Comparison of ENCODE assay signal across 15 cellular contexts in the genomic region with DNA sequence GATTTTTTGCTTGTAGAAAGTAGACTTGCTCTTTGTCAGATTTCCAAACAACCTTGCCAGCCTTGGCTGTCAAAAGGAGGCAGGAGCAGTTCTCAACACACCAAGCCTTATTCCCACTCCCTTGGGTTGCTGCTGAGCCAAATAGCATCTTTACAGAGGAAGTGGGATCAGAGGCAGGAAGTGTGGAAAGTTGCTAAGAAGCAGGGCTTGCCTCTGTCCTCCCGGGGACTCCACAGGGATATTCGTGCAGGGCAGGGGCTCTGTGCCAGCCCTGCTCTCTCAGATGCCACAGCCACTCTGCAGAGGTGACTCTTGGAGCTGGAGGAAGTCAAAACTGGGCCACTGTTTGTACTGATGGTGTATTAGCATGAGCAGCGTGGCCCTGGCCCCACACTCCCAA. TPM values are rescaled to one million over a fixed set of nuclear protein-coding genes. Genes with fewer than 3 reads are reported as not detected.
DNase-seq lines count a peak whose midpoint lies in the region; ATAC-seq, FAIRE-seq and TF ChIP-seq lines count a peak whose summit lies in the region.
"Had no signal": no experiment of that assay in that cellular context is flagged by ENCODE, and none has a peak within 500 bp of the region (broad histone marks: within the 10 kb centered on the region; RNA-seq: fewer than 3 reads in every experiment).

No MANE protein-coding gene starts in this region.

- intact Hi-C loops in esophagus muscularis mucosa (cut with DNase I) (no loop called here), lower lobe of right lung (cut with DNase I) (no loop called here)

- ATAC-seq in lower lobe of right lung (peak; percentile 37 to 41), GM21737 (IDR thresholded peaks at IDR 0.05; ENCODE audit: unreplicated experiment) (no peak)
- no peak for ATAC-seq in naive thymus-derived CD8-positive, alpha-beta T cell

- FAIRE-seq in D721Med (lab: Jason Lieb, UNC), result no peak

- peak; percentile 14 for DNase-seq in AG08395 (ENCODE audit: low spot score)
- peak; percentile 18 for DNase-seq in MG63
- no peak for DNase-seq in esophagus muscularis mucosa (ENCODE audit: extremely low spot score)
- DNase-seq in lower lobe of right lung, result no peak
- no peak for DNase-seq in D721Med (ENCODE audit: insufficient read length, low spot score)
- DNase-seq in activated CD4-positive, alpha-beta T cell treated with anti-CD3 and anti-CD28 coated beads for 1 hour, result no peak
- no peak for DNase-seq in naive thymus-derived CD8-positive, alpha-beta T cell
- DNase-seq: activated CD4-positive, alpha-beta memory T cell treated with anti-CD3 and anti-CD28 coated beads, Interleukin-2, amount 10 ng/mL, durations not matched to agents 7 days and 5 days; activated gamma-delta T cell; HFFc6; NCI-H2107 had no signal

- H3K27me3 ChIP-seq in MG63 (no peaks in the 10 kb centered on the region), esophagus muscularis mucosa (no peaks in the 10 kb centered on the region), lower lobe of right lung (ENCODE audit: low read depth) (no peaks in the 10 kb centered on the region)
- H3K27me3 ChIP-seq: neutrophil had no signal

- peaks cover 0 to 7% (median 2%) of the 10 kb centered on the region in 4 donors for H3K4me1 Mint-ChIP-seq in naive thymus-derived CD8-positive, alpha-beta T cell

- no peak for TF ChIP-seq CTCF in esophagus muscularis mucosa (IDR thresholded peaks at IDR 0.05)
- no peak for TF ChIP-seq CTCF in lower lobe of right lung (IDR thresholded peaks at IDR 0.05)
- TF ChIP-seq CTCF in D721Med (IDR thresholded peaks at IDR 0.05; ENCODE audit: insufficient read depth, missing control alignments), result no peak

- TF ChIP-seq POLR2A in esophagus muscularis mucosa (IDR thresholded peaks at IDR 0.05; ENCODE audit: low read depth), result no peak

- H3K4me3 ChIP-seq in MG63 (no peak overlapping the region), esophagus muscularis mucosa (no peak overlapping the region), lower lobe of right lung (no peak overlapping the region)
- H3K4me3 ChIP-seq: lung had no signal

- H3K36me3 ChIP-seq in MG63 (no peaks in the 10 kb centered on the region), esophagus muscularis mucosa (no peaks in the 10 kb centered on the region), lower lobe of right lung (no peaks in the 10 kb centered on the region)
- H3K36me3 ChIP-seq: neutrophil had no signal

- no peak overlapping the region for H3K27ac Mint-ChIP-seq in naive thymus-derived CD8-positive, alpha-beta T cell
- H3K27ac Mint-ChIP-seq: activated CD4-positive, alpha-beta memory T cell treated with anti-CD3 and anti-CD28 coated beads, Interleukin-2, amount 10 ng/mL, durations not matched to agents 7 days and 5 days; HFFc6 had no signal

- H3K36me3 Mint-ChIP-seq in naive thymus-derived CD8-positive, alpha-beta T cell, result peaks cover 0 to 6% (median 2%) of the 10 kb centered on the region in 3 donors

- POLR2A ChIA-PET in naive thymus-derived CD8-positive, alpha-beta T cell (lab: Charles Lee), result no interaction called here

- H3K27me3 Mint-ChIP-seq in naive thymus-derived CD8-positive, alpha-beta T cell, result no peaks in the 10 kb centered on the region
- H3K27me3 Mint-ChIP-seq: activated CD4-positive, alpha-beta memory T cell treated with anti-CD3 and anti-CD28 coated beads, Interleukin-2, amount 10 ng/mL, durations not matched to agents 7 days and 5 days; brain had no signal

- H3K27ac ChIP-seq in esophagus muscularis mucosa (replicated peaks in 1 of 4) (peak overlapping the region; percentile 36 to 58 (median 47)), lower lobe of right lung (no peak overlapping the region)
- H3K27ac ChIP-seq: neutrophil had no signal

- H3K9me3 ChIP-seq in MG63 (no peaks in the 10 kb centered on the region), esophagus muscularis mucosa (no peaks in the 10 kb centered on the region), lower lobe of right lung (no peaks in the 10 kb centered on the region)
- H3K9me3 ChIP-seq: neutrophil had no signal

- H3K4me1 ChIP-seq in esophagus muscularis mucosa (peaks cover 11 to 22% (median 15%) of the 10 kb centered on the region in 4 donors), lower lobe of right lung (peaks cover 5% of the 10 kb centered on the region)

- H3K4me3 Mint-ChIP-seq in naive thymus-derived CD8-positive, alpha-beta T cell, result no peak overlapping the region
- H3K4me3 Mint-ChIP-seq: activated CD4-positive, alpha-beta memory T cell treated with anti-CD3 and anti-CD28 coated beads, Interleukin-2, amount 10 ng/mL, durations not matched to agents 7 days and 5 days; brain; HFFc6 had no signal

- no peak for TF ChIP-seq EP300 in esophagus muscularis mucosa (IDR thresholded peaks at IDR 0.05)

- peaks cover 0 to 4% (median 0%) of the 10 kb centered on the region in 9 donors for H3K9me3 Mint-ChIP-seq in naive thymus-derived CD8-positive, alpha-beta T cell
- H3K9me3 Mint-ChIP-seq: HFFc6 had no signal

- 33% methylated on average over 3 of the region's 3 CpGs for WGBS in esophagus muscularis mucosa

RNA-seq across cellular contexts. Expression of a gene that starts 24.3 kb away (rescaled TPM):
- 2.4 and 3.6 TPM in 2 replicates for total RNA-seq in MG63 (2014; rRNA removed; shearing (Covaris generic); ENCODE audit: low replicate concordance)
- total RNA-seq in esophagus muscularis mucosa, result 10 to 100 TPM; 15.4 to 21.6 (median 17.8) TPM
- total RNA-seq in lower lobe of right lung, result 11.0 TPM
- 10 to 100 TPM in 1 of 2 experiments, 1 to 10 TPM in 1; 8.7 to 10.2 TPM for total RNA-seq in naive thymus-derived CD8-positive, alpha-beta T cell
- polyA plus RNA-seq in naive thymus-derived CD8-positive, alpha-beta T cell, result 1 to 10 TPM; 1.9 to 4.9 (median 2.1) TPM

Comparison
In these comparisons a context has a peak if more than half of its experiments do, and no peak if none do; other contexts are left out.
1. DNase-seq: peak in AG08395 (single experiment) and MG63 (single experiment); none in esophagus muscularis mucosa (single experiment), lower lobe of right lung (single experiment), D721Med (single experiment), activated CD4-positive, alpha-beta T cell treated with anti-CD3 and anti-CD28 coated beads for 1 hour (single experiment) and naive thymus-derived CD8-positive, alpha-beta T cell (0 of 10).
2. ATAC-seq: peak in lower lobe of right lung (2 of 2); none in naive thymus-derived CD8-positive, alpha-beta T cell (0 of 2) and GM21737 (single experiment).